In genomic region chr16:31033709-31034492, GRCh38 we compare ENCODE assay signal across 8 cellular contexts. TPM values are rescaled to one million over a fixed set of nuclear protein-coding genes. Genes with fewer than 3 reads are reported as not detected.
DNase-seq lines count a peak whose midpoint lies in the region; ATAC-seq, FAIRE-seq and TF ChIP-seq lines count a peak whose summit lies in the region.

No MANE protein-coding gene starts in this region.

- H3K27me3 Mint-ChIP-seq in activated naive CD8-positive, alpha-beta T cell treated with anti-CD3 and anti-CD28 coated beads for 36 hours = no peaks in the 10 kb centered on the region

- intact Hi-C loops in HCT116 (cut with micrococcal nuclease) = loop anchor here (2.0 kb wide), 1 partner anchor 39 kb away; no protein-coding TSS in a partner anchor
- intact Hi-C loops in Right ventricle myocardium superior (cut with DNase I) = loop anchor here (2.0 to 5.0 kb wide), 2 partner anchors 39 to 108 kb away; no protein-coding TSS in a partner anchor
- intact Hi-C loops in pancreas (cut with DNase I) = no loop called here
- intact Hi-C loops in thyroid gland (cut with DNase I) = no loop called here

- WGBS in pancreas, 2 donors = 1% methylated on average over 47 of the region's 47 CpGs
- WGBS in thyroid gland, 2 donors = 1% methylated on average over 19 to 47 of the region's 47 CpGs

- no peaks in the 10 kb centered on the region for H3K9me3 ChIP-seq in HCT116 (ENCODE audit: control insufficient read depth in 1 of 2, insufficient read depth in 1 of 2, low read depth in 1 of 2, low read length in 2 of 2)
- no peaks in the 10 kb centered on the region for H3K9me3 ChIP-seq in pancreas
- no peaks in the 10 kb centered on the region for H3K9me3 ChIP-seq in thyroid gland

- no peaks in the 10 kb centered on the region for H3K9me3 Mint-ChIP-seq in activated naive CD8-positive, alpha-beta T cell treated with anti-CD3 and anti-CD28 coated beads for 36 hours

- H3K27ac Mint-ChIP-seq in activated naive CD8-positive, alpha-beta T cell treated with anti-CD3 and anti-CD28 coated beads for 36 hours = peak overlapping the region; percentile 93

- H4K20me1 ChIP-seq in HCT116 (ENCODE audit: insufficient read depth) = no peaks in the 10 kb centered on the region

- TSS peak; percentile 81 for BruUV-seq in HCT116 (replicated peaks; lab: Mats Ljungman, UMichigan)

- peak; percentile 81 for ATAC-seq in HCT116
- ATAC-seq in Right ventricle myocardium superior (ENCODE audit: poor library complexity) = peak; percentile 90
- peak; percentile 83 to 91 (median 86) for ATAC-seq in pancreas

- no peak for TF ChIP-seq RAD21 in HCT116 (IDR thresholded peaks at IDR 0.05; ENCODE audit: low read depth)

- peak overlapping the region; percentile 84 to 98 for H3K4me3 ChIP-seq in HCT116 (replicated peaks in 1 of 2; ENCODE audit: low read depth in 1 of 2, low read length in 2 of 2)
- peak overlapping the region; percentile 87 for H3K4me3 ChIP-seq in NB4 (ENCODE audit: low read depth, low read length)
- H3K4me3 ChIP-seq in pancreas = peak overlapping the region; percentile 82 to 99 (median 96)
- peak overlapping the region; percentile 50 to 100 (median 64) for H3K4me3 ChIP-seq in thyroid gland (replicated peaks in 1 of 3)

- RAD21 ChIA-PET in HCT116 (lab: Charles Lee; ENCODE audit: low non-redundant PET in 1 of 2, low total read pairs in 2 of 2, uncharacterized antibody in 2 of 2, unreplicated experiment in 2 of 2) = interaction anchor here in 1 of 2 experiments (0.7 kb wide), 2 partner anchors 293 to 409 kb away, joined by 3 to 8 read pairs; no protein-coding TSS in a partner anchor

- H3K4me1 Mint-ChIP-seq in activated naive CD8-positive, alpha-beta T cell treated with anti-CD3 and anti-CD28 coated beads for 36 hours = peaks cover 18% of the 10 kb centered on the region

- POLR2A ChIA-PET in HCT116 (lab: Charles Lee) = interaction anchor here (0.6 to 1.6 kb wide), 4 partner anchors 37 to 352 kb away, joined by 3 to 5 read pairs (median 4); partner anchors contain the start of genes KAT8, ZNF646 and ZNF668

- H3K27me3 ChIP-seq in HCT116 (ENCODE audit: insufficient read depth, low read length) = no peaks in the 10 kb centered on the region
- no peaks in the 10 kb centered on the region for H3K27me3 ChIP-seq in pancreas
- H3K27me3 ChIP-seq in thyroid gland = no peaks in the 10 kb centered on the region

- TF ChIP-seq POLR2A in HCT116 (IDR thresholded peaks at IDR 0.05; ENCODE audit: borderline replicate concordance, extremely low read depth, insufficient read depth, insufficient read length) = no peak
- peak; percentile 20 for TF ChIP-seq POLR2A in NB4 (IDR thresholded peaks at IDR 0.05; ENCODE audit: extremely low read depth, insufficient read length)
- peak; percentile 35 to 60 for TF ChIP-seq POLR2A in thyroid gland (IDR thresholded peaks at IDR 0.05)

- H3K36me3 Mint-ChIP-seq in activated naive CD8-positive, alpha-beta T cell treated with anti-CD3 and anti-CD28 coated beads for 36 hours = peaks cover 3% of the 10 kb centered on the region

- FAIRE-seq in pancreas (lab: Jason Lieb, UNC) = no peak

- H3K9me2 ChIP-seq in HCT116 (ENCODE audit: insufficient read depth) = no peaks in the 10 kb centered on the region

- H3K27ac ChIP-seq in HCT116 (ENCODE audit: low read depth, low read length) (peak overlapping the region; percentile 69), pancreas (peak overlapping the region; percentile 85 to 96 (median 90)), thyroid gland (peak overlapping the region; percentile 20 to 95 (median 91))

- CTCF ChIA-PET in HCT116 (lab: Charles Lee) = interaction anchor here (1.0 kb wide), 1 partner anchor 49 kb away, joined by 4 read pairs; the partner anchor contains the start of gene HSD3B7

- no peak for TF ChIP-seq CTCF in HCT116 (IDR thresholded peaks at IDR 0.05 in 2 of 3, conservative IDR thresholded peaks at IDR 0.05 in 1 of 3; ENCODE audit: borderline replicate concordance in 1 of 3, insufficient read depth in 1 of 3, low read depth in 2 of 3, low read length in 2 of 3)
- no peak for TF ChIP-seq CTCF in NB4 (IDR thresholded peaks at IDR 0.05; ENCODE audit: low read depth, low read length)
- TF ChIP-seq CTCF in pancreas (IDR thresholded peaks at IDR 0.05) = no peak
- peak in 1 of 6 experiments; percentile 10 for TF ChIP-seq CTCF in thyroid gland (IDR thresholded peaks at IDR 0.05)

- H3K4me2 ChIP-seq in HCT116 (ENCODE audit: low read length) = peak overlapping the region; percentile 90

- peak overlapping the region; percentile 96 for H3K4me3 Mint-ChIP-seq in activated naive CD8-positive, alpha-beta T cell treated with anti-CD3 and anti-CD28 coated beads for 36 hours

- H3K9ac ChIP-seq in HCT116 (ENCODE audit: low read length) = peak overlapping the region; percentile 75

- H3K36me3 ChIP-seq in HCT116 (ENCODE audit: control insufficient read depth in 1 of 2, insufficient read depth in 2 of 2, low read length in 2 of 2) (peaks cover 0 to 3% of the 10 kb centered on the region in 2 experiments; a peak in 1 of 4 replicates), pancreas (peaks cover 4 to 10% (median 5%) of the 10 kb centered on the region in 3 donors), thyroid gland (peaks cover 12 to 13% of the 10 kb centered on the region in 2 donors)

- peaks cover 10% of the 10 kb centered on the region; the same call in 1 of the 2 replicates for H3K79me2 ChIP-seq in HCT116 (ENCODE audit: insufficient read depth, low read length)

- DNase-seq in GF-D8 (lab: John Stamatoyannopoulos, UW) = peak; percentile 55
- DNase-seq in HCT116 (ENCODE audit: low read depth, low spot score) = peak; percentile 43
- peak; percentile 78 for DNase-seq in NB4 (ENCODE audit: low read depth)
- DNase-seq in SKM-1 treated with dmso at 0.1 percent for 144 hours (lab: John Stamatoyannopoulos, UW; ENCODE audit: unreplicated experiment) = peak; percentile 85
- DNase-seq in activated naive CD8-positive, alpha-beta T cell treated with anti-CD3 and anti-CD28 coated beads for 36 hours = peak; percentile 86
- DNase-seq in Right ventricle myocardium superior = peak; percentile 96
- peak; percentile 88 to 97 (median 93) for DNase-seq in pancreas
- DNase-seq in thyroid gland = peak; percentile 92 to 93

- no peak overlapping the region for H2AFZ ChIP-seq in HCT116 (ENCODE audit: low read depth, low read length, poor library complexity, severe bottlenecking)

- H3K4me1 ChIP-seq in HCT116 (ENCODE audit: control insufficient read depth in 1 of 2, insufficient read depth in 2 of 2, low read length in 2 of 2) = peaks cover 5 to 15% of the 10 kb centered on the region in 2 experiments
- peaks cover 4 to 5% (median 4%) of the 10 kb centered on the region in 3 donors for H3K4me1 ChIP-seq in pancreas
- peaks cover 11 to 12% of the 10 kb centered on the region in 2 donors for H3K4me1 ChIP-seq in thyroid gland

TF ChIP-seq in HCT116, 20 proteins besides CTCF, POLR2A, EP300 and RAD21 (continues in another document):
- TF ChIP-seq EZH2phosphoT487 (IDR thresholded peaks at IDR 0.05; ENCODE audit: borderline replicate concordance) = no peak
- peak; percentile 57; the same call in 1 of the 2 replicates for TF ChIP-seq POLR2AphosphoS5 (IDR thresholded peaks at IDR 0.05; ENCODE audit: low read depth, low read length)

RNA-seq across cellular contexts. Expression of gene STX4, which starts 0.5 kb away (rescaled TPM):
- total RNA-seq in HCT116 (2021; ENCODE audit: unreplicated experiment) (26.0 TPM), Right ventricle myocardium superior (39.5 TPM), pancreas (10 to 100 TPM; 22.2 to 48.9 (median 26.9) TPM), thyroid gland (10 to 100 TPM; 26.8 to 47.6 (median 39.9) TPM)
- 27.7 TPM in 2 replicates for polyA plus RNA-seq in HCT116 (2012)
- total RNA-seq in activated naive CD8-positive, alpha-beta T cell treated with anti-CD3 and anti-CD28 coated beads for 36 hours = 10 to 100 TPM; 32.4 to 33.0 TPM
- 10 to 100 TPM; 91.8 to 94.4 TPM for polyA plus RNA-seq in pancreas

RNA-seq across cellular contexts. Expression of gene STX1B, which starts 23.5 kb away (rescaled TPM):
- total RNA-seq in HCT116 (2021; ENCODE audit: unreplicated experiment) = 1.6 TPM
- 0.49 and 0.56 TPM in 2 replicates for polyA plus RNA-seq in HCT116 (2012)
- total RNA-seq in activated naive CD8-positive, alpha-beta T cell treated with anti-CD3 and anti-CD28 coated beads for 36 hours = 1 to 10 TPM; 1.3 to 1.6 TPM
- total RNA-seq in Right ventricle myocardium superior = 0.48 TPM
- 1 to 10 TPM in 1 of 6 donors, under 1 TPM in 5; 0.16 to 1.4 (median 0.56) TPM for total RNA-seq in pancreas
- 1 to 10 TPM in 1 of 2 donors, under 1 TPM in 1; 0.82 to 2.4 TPM for polyA plus RNA-seq in pancreas
- under 1 TPM in 2 of 4 donors, not detected in 2; 0.34 to 0.40 TPM for total RNA-seq in thyroid gland

RNA-seq across cellular contexts. Expression of gene ZNF668, which starts 40.1 kb away (rescaled TPM):
- total RNA-seq in HCT116 (2021; ENCODE audit: unreplicated experiment) (16.8 TPM), Right ventricle myocardium superior (4.4 TPM), pancreas (1 to 10 TPM; 1.5 to 5.5 (median 3.3) TPM), thyroid gland (10 to 100 TPM in 3 of 4 donors, 1 to 10 TPM in 1; 9.0 to 15.2 (median 11.9) TPM)
- 9.2 and 11.5 TPM in 2 replicates for polyA plus RNA-seq in HCT116 (2012)
- 10 to 100 TPM; 17.3 to 18.5 TPM for total RNA-seq in activated naive CD8-positive, alpha-beta T cell treated with anti-CD3 and anti-CD28 coated beads for 36 hours
- 1 to 10 TPM; 4.5 to 6.4 TPM for polyA plus RNA-seq in pancreas

RNA-seq across cellular contexts. Expression of gene ZNF646, which starts 40.3 kb away (rescaled TPM):
- total RNA-seq in HCT116 (2021; ENCODE audit: unreplicated experiment) (17.7 TPM), Right ventricle myocardium superior (8.3 TPM), pancreas (10 to 100 TPM in 1 of 6 donors, 1 to 10 TPM in 5; 5.6 to 12.6 (median 7.0) TPM), thyroid gland (10 to 100 TPM; 13.3 to 20.1 (median 17.7) TPM)
- 10.3 and 11.0 TPM in 2 replicates for polyA plus RNA-seq in HCT116 (2012)
- 10 to 100 TPM; 20.0 to 21.8 TPM for total RNA-seq in activated naive CD8-positive, alpha-beta T cell treated with anti-CD3 and anti-CD28 coated beads for 36 hours
- 10 to 100 TPM in 1 of 2 donors, 1 to 10 TPM in 1; 3.9 to 10.7 TPM for polyA plus RNA-seq in pancreas

RNA-seq across cellular contexts. Expression of gene HSD3B7, which starts 48.9 kb away (rescaled TPM):
- total RNA-seq in HCT116 (2021; ENCODE audit: unreplicated experiment) (8.6 TPM), Right ventricle myocardium superior (6.7 TPM), pancreas (10 to 100 TPM; 14.2 to 32.1 (median 17.3) TPM), thyroid gland (10 to 100 TPM in 2 of 4 donors, 1 to 10 TPM in 2; 4.0 to 13.8 (median 10.9) TPM)
- 8.6 and 9.5 TPM in 2 replicates for polyA plus RNA-seq in HCT116 (2012)
- total RNA-seq in activated naive CD8-positive, alpha-beta T cell treated with anti-CD3 and anti-CD28 coated beads for 36 hours = 1 to 10 TPM; 1.5 TPM
- 10 to 100 TPM; 16.6 to 28.4 TPM for polyA plus RNA-seq in pancreas

Comparison
In these comparisons a context has a peak if more than half of its experiments do, and no peak if none do; other contexts are left out.
1. Peak in every context shown above with its lines: DNase-seq, ATAC-seq, H3K4me3 ChIP-seq and H3K27ac ChIP-seq.
2. DNase-seq: peak in every context shown above with its lines; median percentile 96 in Right ventricle myocardium superior; 93 in pancreas; 92 in thyroid gland; 86 in activated naive CD8-positive, alpha-beta T cell treated with anti-CD3 and anti-CD28 coated beads for 36 hours; 85 in SKM-1 treated with dmso at 0.1 percent for 144 hours; 78 in NB4; 55 in GF-D8; 43 in HCT116.
3. intact Hi-C loops: an anchor here in HCT116 (2.0 kb wide) and Right ventricle myocardium superior (2.0 to 5.0 kb wide); none called in pancreas and thyroid gland.